21 cellular contexts compared by ENCODE assay signal in the genomic region with DNA sequence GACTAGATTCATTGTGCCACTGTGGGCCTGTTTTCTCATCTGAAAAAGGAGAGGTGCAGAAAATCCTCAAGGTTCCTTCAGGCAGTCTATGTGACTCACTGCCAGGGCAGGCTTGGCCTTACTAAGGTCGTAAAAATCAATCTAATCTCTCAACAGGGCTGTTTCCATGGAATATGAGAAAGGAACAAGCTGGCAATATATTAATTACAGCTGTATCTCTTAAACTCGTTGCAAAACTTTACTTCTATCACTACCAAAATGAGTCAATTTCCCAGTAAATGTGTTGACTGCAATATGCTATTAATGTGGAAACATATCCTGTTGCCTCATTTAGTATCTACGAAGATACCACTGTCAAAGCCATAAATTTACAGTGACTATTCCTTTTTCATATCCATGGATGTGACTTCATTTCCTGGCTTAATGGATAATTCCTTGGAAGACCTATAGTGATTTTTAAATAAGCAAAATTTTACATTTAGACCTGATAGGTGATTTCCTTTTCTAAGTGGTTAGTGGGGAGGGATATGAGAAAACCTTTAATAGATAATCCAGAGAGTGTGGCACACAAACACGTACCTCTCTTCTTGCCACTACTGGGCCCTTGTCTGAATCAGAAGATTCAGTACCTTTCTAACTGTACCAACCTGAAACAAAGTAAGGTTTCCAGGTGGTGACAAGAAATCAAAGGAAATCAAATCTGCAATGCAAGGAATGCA.
DNase-seq lines count a peak whose midpoint lies in the region.
"Had no signal": no experiment of that assay in that cellular context is flagged by ENCODE, and none has a peak within 500 bp of the region (broad histone marks: within the 10 kb centered on the region; RNA-seq: fewer than 3 reads in every experiment).

No MANE protein-coding gene starts in this region.

- no peak overlapping the region for H3K27ac Mint-ChIP-seq in CD4-positive, alpha-beta memory T cell
- H3K27ac Mint-ChIP-seq: activated CD8-positive, alpha-beta T cell treated with anti-CD3 and anti-CD28 coated beads for 36 hours; activated naive CD8-positive, alpha-beta T cell treated with anti-CD3 and anti-CD28 coated beads, Interleukin-2, amount 10 ng/mL, durations not matched to agents 7 days and 5 days; activated T-helper 1 cell treated with anti-CD3 and anti-CD28 coated beads, Interleukin-12 subunit alpha, Interleukin-12 subunit beta, Interleukin-2, Interleukin-4 antibody, amounts not matched to agents 30 ng/mL and 10 ng/mL and 1 ng/mL, durations not matched to agents 14 hours and 24 hours and 36 hours; stimulated activated naive CD8-positive, alpha-beta T cell treated with anti-CD3 and anti-CD28 coated beads, Interleukin-15, Interleukin-2, amounts not matched to agents 100 ng/mL and 50 ng/mL, for 24 hours had no signal

- H3K9me3 Mint-ChIP-seq in CD4-positive, alpha-beta memory T cell = peaks cover 0 to 2% (median 0%) of the 10 kb centered on the region in 8 donors
- H3K9me3 Mint-ChIP-seq: activated CD8-positive, alpha-beta T cell treated with anti-CD3 and anti-CD28 coated beads for 36 hours; activated naive CD8-positive, alpha-beta T cell treated with anti-CD3 and anti-CD28 coated beads, Interleukin-2, amount 10 ng/mL, durations not matched to agents 7 days and 5 days; activated T-helper 1 cell treated with anti-CD3 and anti-CD28 coated beads, Interleukin-12 subunit alpha, Interleukin-12 subunit beta, Interleukin-2, Interleukin-4 antibody, amounts not matched to agents 30 ng/mL and 10 ng/mL and 1 ng/mL, durations not matched to agents 14 hours and 24 hours and 36 hours had no signal

- intact Hi-C loops in CD4-positive, alpha-beta memory T cell (cut with micrococcal nuclease) = no loop called here

- DNase-seq in AG08395 (ENCODE audit: low spot score) (peak; percentile 10), GM23248 (peak; percentile 59), amniotic epithelial cell (ENCODE audit: low read depth) (peak; percentile 88), iris pigment epithelial cell (ENCODE audit: low read depth) (peak; percentile 19)
- no peak for DNase-seq in activated CD4-positive, alpha-beta T cell treated with anti-CD3 and anti-CD28 coated beads, Interleukin-2, amount 50 U/mL, for 1 hour
- DNase-seq in CD4-positive, alpha-beta memory T cell = no peak
- DNase-seq in activated CD8-positive, alpha-beta memory T cell treated with anti-CD3 and anti-CD28 coated beads, Interleukin-2, amount 50 U/mL, for 48 hours = no peak
- no peak for DNase-seq in activated T-cell treated with anti-CD3 and anti-CD28 coated beads, Interleukin-2, amount 50 U/mL, for 1 hour
- DNase-seq: ACHN; activated CD8-positive, alpha-beta T cell treated with anti-CD3 and anti-CD28 coated beads for 36 hours; activated naive CD8-positive, alpha-beta T cell treated with anti-CD3 and anti-CD28 coated beads, Interleukin-2, amount 10 ng/mL, durations not matched to agents 7 days and 5 days; effector CD4-positive, alpha-beta T cell; GOT3; NCI-H146; NCI-H510A; retina; T-helper 1 cell; WERI-Rb-1 had no signal

- no peak overlapping the region for H3K4me3 Mint-ChIP-seq in CD4-positive, alpha-beta memory T cell
- H3K4me3 Mint-ChIP-seq: activated CD8-positive, alpha-beta T cell treated with anti-CD3 and anti-CD28 coated beads for 36 hours; activated naive CD8-positive, alpha-beta T cell treated with anti-CD3 and anti-CD28 coated beads, Interleukin-2, amount 10 ng/mL, durations not matched to agents 7 days and 5 days; activated T-helper 1 cell treated with anti-CD3 and anti-CD28 coated beads, Interleukin-12 subunit alpha, Interleukin-12 subunit beta, Interleukin-2, Interleukin-4 antibody, amounts not matched to agents 30 ng/mL and 10 ng/mL and 1 ng/mL, durations not matched to agents 14 hours and 24 hours and 36 hours; stimulated activated naive CD8-positive, alpha-beta T cell treated with anti-CD3 and anti-CD28 coated beads, Interleukin-15, Interleukin-2, amounts not matched to agents 100 ng/mL and 50 ng/mL, for 24 hours had no signal

- in situ Hi-C loops in GM23248 (cut with MboI) = no loop called here

- no peaks in the 10 kb centered on the region for H3K79me2 ChIP-seq in GM23248 (ENCODE audit: insufficient read depth)

- H3K4me3 ChIP-seq in GM23248 = no peak overlapping the region
- no peak overlapping the region for H3K4me3 ChIP-seq in CD4-positive, alpha-beta memory T cell (ENCODE audit: low read length in 2 of 2)
- H3K4me3 ChIP-seq: GM12878 had no signal

- no peaks in the 10 kb centered on the region for H3K9me2 ChIP-seq in GM23248 (ENCODE audit: insufficient read depth)

- H3K27me3 Mint-ChIP-seq in CD4-positive, alpha-beta memory T cell = peaks cover 0 to 1% of the 10 kb centered on the region in 2 donors
- H3K27me3 Mint-ChIP-seq: activated CD8-positive, alpha-beta T cell treated with anti-CD3 and anti-CD28 coated beads for 36 hours; activated naive CD8-positive, alpha-beta T cell treated with anti-CD3 and anti-CD28 coated beads, Interleukin-2, amount 10 ng/mL, durations not matched to agents 7 days and 5 days; stimulated activated naive CD8-positive, alpha-beta T cell treated with anti-CD3 and anti-CD28 coated beads, Interleukin-15, Interleukin-2, amounts not matched to agents 100 ng/mL and 50 ng/mL, for 24 hours had no signal

- no peaks in the 10 kb centered on the region for H3K36me3 Mint-ChIP-seq in CD4-positive, alpha-beta memory T cell
- H3K36me3 Mint-ChIP-seq: activated naive CD8-positive, alpha-beta T cell treated with anti-CD3 and anti-CD28 coated beads, Interleukin-2, amount 10 ng/mL, durations not matched to agents 7 days and 5 days had no signal

- POLR2A ChIA-PET in CD4-positive, alpha-beta memory T cell (lab: Charles Lee; ENCODE audit: partially characterized antibody) = no interaction called here

- no peak overlapping the region for H3K9ac ChIP-seq in GM23248

- H3K4me1 Mint-ChIP-seq in CD4-positive, alpha-beta memory T cell = no peaks in the 10 kb centered on the region
- H3K4me1 Mint-ChIP-seq: activated naive CD8-positive, alpha-beta T cell treated with anti-CD3 and anti-CD28 coated beads, Interleukin-2, amount 10 ng/mL, durations not matched to agents 7 days and 5 days had no signal

- 25% methylated on average over 4 of the region's 4 CpGs for WGBS in GM23248 (ENCODE audit: low coverage in 1 of 2, low lambda C conversion rate in 2 of 2, missing lambda C conversion rate in 2 of 2), 2 experiments

- H3F3A ChIP-seq in GM23248 (ENCODE audit: insufficient read depth) = no peaks in the 10 kb centered on the region

- no peak overlapping the region for H2AFZ ChIP-seq in GM23248

- no peaks in the 10 kb centered on the region for H3K27me3 ChIP-seq in GM23248 (replicated peaks; ENCODE audit: insufficient read depth)
- no peaks in the 10 kb centered on the region for H3K27me3 ChIP-seq in CD4-positive, alpha-beta memory T cell (ENCODE audit: insufficient read depth, low read length)

- no peak overlapping the region for H3K27ac ChIP-seq in GM23248
- no peak overlapping the region for H3K27ac ChIP-seq in CD4-positive, alpha-beta memory T cell (ENCODE audit: low read depth, low read length)
- H3K27ac ChIP-seq: WERI-Rb-1 had no signal

- CTCF ChIA-PET in CD4-positive, alpha-beta memory T cell (lab: Charles Lee; ENCODE audit: partially characterized antibody) = no interaction called here

- H3K9me3 ChIP-seq in GM23248 (ENCODE audit: low read depth) = no peaks in the 10 kb centered on the region
- no peaks in the 10 kb centered on the region for H3K9me3 ChIP-seq in CD4-positive, alpha-beta memory T cell (ENCODE audit: control insufficient read depth in 1 of 2, low read length in 2 of 2)

- no peak overlapping the region for H3K4me2 ChIP-seq in GM23248 (ENCODE audit: unreplicated experiment)

- H4K20me1 ChIP-seq in GM23248 (ENCODE audit: insufficient read depth) = no peaks in the 10 kb centered on the region

- no peaks in the 10 kb centered on the region for H3K36me3 ChIP-seq in GM23248 (ENCODE audit: low read depth)
- no peaks in the 10 kb centered on the region for H3K36me3 ChIP-seq in CD4-positive, alpha-beta memory T cell (ENCODE audit: insufficient read depth, low read length)
- H3K36me3 ChIP-seq: WERI-Rb-1 had no signal

- no peaks in the 10 kb centered on the region for H3K4me1 ChIP-seq in GM23248 (ENCODE audit: insufficient read depth)
- H3K4me1 ChIP-seq in CD4-positive, alpha-beta memory T cell (ENCODE audit: insufficient read depth, low read length) = no peaks in the 10 kb centered on the region

Comparison
In these comparisons a context has a peak if more than half of its experiments do, and no peak if none do; other contexts are left out.
1. DNase-seq: peak in AG08395 (single experiment), GM23248 (single experiment), amniotic epithelial cell (single experiment) and iris pigment epithelial cell (single experiment); none in activated CD4-positive, alpha-beta T cell treated with anti-CD3 and anti-CD28 coated beads, Interleukin-2, amount 50 U/mL, for 1 hour (single experiment), CD4-positive, alpha-beta memory T cell (0 of 5), activated CD8-positive, alpha-beta memory T cell treated with anti-CD3 and anti-CD28 coated beads, Interleukin-2, amount 50 U/mL, for 48 hours (single experiment) and activated T-cell treated with anti-CD3 and anti-CD28 coated beads, Interleukin-2, amount 50 U/mL, for 1 hour (single experiment).